In genomic region chr20:63537525-63538203, GRCh38 we compare ENCODE assay signal across 8 cellular contexts. TPM values are rescaled to one million over a fixed set of nuclear protein-coding genes. Genes with fewer than 3 reads are reported as not detected.
DNase-seq lines count a peak whose midpoint lies in the region; ATAC-seq lines count a peak whose summit lies in the region.

No MANE protein-coding gene starts in this region.

- peak overlapping the region; percentile 95 for H4K8ac ChIP-seq in mesenchymal stem cell (ENCODE audit: low read length)

- H3K9ac ChIP-seq in mesenchymal stem cell (ENCODE audit: low read length), result peak overlapping the region; percentile 53

- H3K79me1 ChIP-seq in mesenchymal stem cell (replicated peaks; ENCODE audit: low read length, poor library complexity, severe bottlenecking), result no peaks in the 10 kb centered on the region

- H3K27me3 Mint-ChIP-seq in activated CD4-positive, alpha-beta memory T cell treated with anti-CD3 and anti-CD28 coated beads, Interleukin-2, amount 10 ng/mL, durations not matched to agents 7 days and 5 days, result peaks cover 2% of the 10 kb centered on the region

- no peak overlapping the region for H2BK5ac ChIP-seq in mesenchymal stem cell (ENCODE audit: low read depth, low read length, poor library complexity, severe bottlenecking)

- H2AK5ac ChIP-seq in mesenchymal stem cell (ENCODE audit: low read length, severe bottlenecking), result peak overlapping the region; percentile 33

- peak overlapping the region; percentile 78 for H2BK15ac ChIP-seq in mesenchymal stem cell (ENCODE audit: low read depth, poor library complexity, severe bottlenecking)

- peak overlapping the region; percentile 37 to 52 for H3K4me3 ChIP-seq in mesenchymal stem cell (ENCODE audit: insufficient read depth in 1 of 2, low read depth in 1 of 2, low read length in 2 of 2)

- H3K36me3 Mint-ChIP-seq in activated CD4-positive, alpha-beta memory T cell treated with anti-CD3 and anti-CD28 coated beads, Interleukin-2, amount 10 ng/mL, durations not matched to agents 7 days and 5 days (ENCODE audit: low read depth), result no peaks in the 10 kb centered on the region

- H3K4me3 Mint-ChIP-seq in activated CD4-positive, alpha-beta memory T cell treated with anti-CD3 and anti-CD28 coated beads, Interleukin-2, amount 10 ng/mL, durations not matched to agents 7 days and 5 days, result peak overlapping the region; percentile 73

- H3K4me1 ChIP-seq in mesenchymal stem cell (ENCODE audit: control insufficient read depth, insufficient read depth, low read depth, low read length), result peaks cover 52% of the 10 kb centered on the region

- H3K27ac ChIP-seq in mesenchymal stem cell (ENCODE audit: low read length, poor library complexity, severe bottlenecking), result peak overlapping the region; percentile 8

- peak overlapping the region; percentile 72 for H3K4me2 ChIP-seq in mesenchymal stem cell (ENCODE audit: low read length, poor library complexity, severe bottlenecking)

- H3K14ac ChIP-seq in mesenchymal stem cell (ENCODE audit: low read length in 2 of 2), result no peak overlapping the region

- no peaks in the 10 kb centered on the region for H3K9me3 ChIP-seq in mesenchymal stem cell (ENCODE audit: control insufficient read depth, low read length)

- H3K4ac ChIP-seq in mesenchymal stem cell (ENCODE audit: low read depth in 1 of 2, low read length in 2 of 2), result peak overlapping the region in 1 of 2 experiments; percentile 4

- POLR2A ChIA-PET in activated CD4-positive, alpha-beta memory T cell treated with anti-CD3 and anti-CD28 coated beads, Interleukin-2, amount 10 ng/mL, durations not matched to agents 7 days and 5 days (lab: Charles Lee), result interaction anchor here (0.7 to 6.7 kb wide), 26 partner anchors 8 to 442 kb away, joined by 3 to 136 read pairs (median 5); partner anchors contain the start of genes ARFRP1, GMEB2, HELZ2 and LIME1

- H2AFZ ChIP-seq in mesenchymal stem cell (ENCODE audit: low read depth, low read length), result peak overlapping the region; percentile 29

- ATAC-seq in GM19438 (IDR thresholded peaks at IDR 0.05; ENCODE audit: low read depth, unreplicated experiment), result peak; percentile 83
- peak; percentile 72 for ATAC-seq in HG03565 (IDR thresholded peaks at IDR 0.05; ENCODE audit: unreplicated experiment)

- H2BK12ac ChIP-seq in mesenchymal stem cell (ENCODE audit: low read length in 2 of 2), result peak overlapping the region; percentile 21 to 28

- peak overlapping the region; percentile 71 to 74 for H3K18ac ChIP-seq in mesenchymal stem cell (ENCODE audit: low read depth in 1 of 2, low read length in 2 of 2)

- CTCF ChIA-PET in activated CD4-positive, alpha-beta memory T cell treated with anti-CD3 and anti-CD28 coated beads, Interleukin-2, amount 10 ng/mL, durations not matched to agents 7 days and 5 days (lab: Charles Lee), result interaction anchor here (0.7 to 3.1 kb wide), 36 partner anchors 9 to 583 kb away, joined by 3 to 28 read pairs (median 5); partner anchors contain the start of genes ARFRP1, GMEB2, HELZ2 and LIME1

- H3K23ac ChIP-seq in mesenchymal stem cell (ENCODE audit: low read length in 2 of 2), result no peak overlapping the region

- peak overlapping the region; percentile 87 for H3K27ac Mint-ChIP-seq in activated CD4-positive, alpha-beta memory T cell treated with anti-CD3 and anti-CD28 coated beads, Interleukin-2, amount 10 ng/mL, durations not matched to agents 7 days and 5 days

- H2BK120ac ChIP-seq in mesenchymal stem cell (ENCODE audit: low read depth, low read length), result peak overlapping the region; percentile 68

- H3K27me3 ChIP-seq in mesenchymal stem cell (ENCODE audit: control insufficient read depth in 1 of 2, insufficient read depth in 1 of 2, low read length in 2 of 2), result peaks cover 0 to 56% of the 10 kb centered on the region in 2 experiments

- peak overlapping the region; percentile 92 for H4K91ac ChIP-seq in mesenchymal stem cell (ENCODE audit: low read length)

- H3K4me1 Mint-ChIP-seq in activated CD4-positive, alpha-beta memory T cell treated with anti-CD3 and anti-CD28 coated beads, Interleukin-2, amount 10 ng/mL, durations not matched to agents 7 days and 5 days, result peaks cover 27% of the 10 kb centered on the region

- H3K36me3 ChIP-seq in mesenchymal stem cell (ENCODE audit: control insufficient read depth in 1 of 2, insufficient read depth in 2 of 2, low read depth in 1 of 2, low read length in 2 of 2), result no peaks in the 10 kb centered on the region

- WGBS in mesenchymal stem cell, result 32% methylated on average over 24 of the region's 34 CpGs

- H3K9me3 Mint-ChIP-seq in activated CD4-positive, alpha-beta memory T cell treated with anti-CD3 and anti-CD28 coated beads, Interleukin-2, amount 10 ng/mL, durations not matched to agents 7 days and 5 days, result no peaks in the 10 kb centered on the region

- DNase-seq in COLO668 (lab: John Stamatoyannopoulos, UW; ENCODE audit: unreplicated experiment), result peak; percentile 90
- DNase-seq in NCI-H82 treated with DMSO at 0.1 percent for 48 hours (lab: John Stamatoyannopoulos, UW; ENCODE audit: unreplicated experiment), result peak; percentile 27
- peak; percentile 97 for DNase-seq in activated CD4-positive, alpha-beta memory T cell treated with anti-CD3 and anti-CD28 coated beads, Interleukin-2, amount 10 ng/mL, durations not matched to agents 7 days and 5 days
- peak; percentile 88 for DNase-seq in effector CD4-positive, alpha-beta T cell
- peak; percentile 85 for DNase-seq in mesenchymal stem cell
- DNase-seq in stimulated activated CD8-positive, alpha-beta memory T cell treated with anti-CD3 and anti-CD28 coated beads, Interleukin-15, amount 100 ng/mL, for 1 hour (ENCODE audit: low read depth), result peak; percentile 80

RNA-seq across cellular contexts. Expression of gene PTK6, which starts 0.5 kb away (rescaled TPM):
- total RNA-seq in activated CD4-positive, alpha-beta memory T cell treated with anti-CD3 and anti-CD28 coated beads, Interleukin-2, amount 10 ng/mL, durations not matched to agents 7 days and 5 days, result 1 to 10 TPM; 2.1 to 2.3 TPM
- polyA plus RNA-seq in mesenchymal stem cell (2013, experiment 1 of 2), result not detected
- polyA plus RNA-seq in mesenchymal stem cell (2013, experiment 2 of 2), result not detected

RNA-seq across cellular contexts. Expression of gene SRMS, which starts 9.9 kb away (rescaled TPM):
- total RNA-seq in activated CD4-positive, alpha-beta memory T cell treated with anti-CD3 and anti-CD28 coated beads, Interleukin-2, amount 10 ng/mL, durations not matched to agents 7 days and 5 days, result not detected
- not detected for polyA plus RNA-seq in mesenchymal stem cell (2013, experiment 1 of 2)
- not detected for polyA plus RNA-seq in mesenchymal stem cell (2013, experiment 2 of 2)

RNA-seq across cellular contexts. Expression of gene FNDC11, which starts 16.3 kb away (rescaled TPM):
- total RNA-seq in activated CD4-positive, alpha-beta memory T cell treated with anti-CD3 and anti-CD28 coated beads, Interleukin-2, amount 10 ng/mL, durations not matched to agents 7 days and 5 days, result under 1 TPM; 0.20 to 0.30 TPM
- 0.91 TPM for polyA plus RNA-seq in mesenchymal stem cell (2013, experiment 1 of 2)
- 0.79 TPM for polyA plus RNA-seq in mesenchymal stem cell (2013, experiment 2 of 2)

RNA-seq across cellular contexts. Expression of gene PPDPF, which starts 17.1 kb away (rescaled TPM):
- total RNA-seq in activated CD4-positive, alpha-beta memory T cell treated with anti-CD3 and anti-CD28 coated beads, Interleukin-2, amount 10 ng/mL, durations not matched to agents 7 days and 5 days, result 100 to 1,000 TPM; 228 to 232 TPM
- 333 TPM for polyA plus RNA-seq in mesenchymal stem cell (2013, experiment 1 of 2)
- polyA plus RNA-seq in mesenchymal stem cell (2013, experiment 2 of 2), result 331 TPM

RNA-seq across cellular contexts. Expression of gene HELZ2, which starts 36.4 kb away (rescaled TPM):
- total RNA-seq in activated CD4-positive, alpha-beta memory T cell treated with anti-CD3 and anti-CD28 coated beads, Interleukin-2, amount 10 ng/mL, durations not matched to agents 7 days and 5 days, result 100 to 1,000 TPM; 202 to 208 TPM
- 8.0 TPM for polyA plus RNA-seq in mesenchymal stem cell (2013, experiment 1 of 2)
- 7.9 TPM for polyA plus RNA-seq in mesenchymal stem cell (2013, experiment 2 of 2)

Comparison
In these comparisons a context has a peak if more than half of its experiments do, and no peak if none do; other contexts are left out.
1. Peak in every context shown above with its lines: DNase-seq, ATAC-seq, H3K4me3 ChIP-seq and H3K27ac ChIP-seq.
2. DNase-seq: peak in every context shown above with its lines; median percentile 97 in activated CD4-positive, alpha-beta memory T cell treated with anti-CD3 and anti-CD28 coated beads, Interleukin-2, amount 10 ng/mL, durations not matched to agents 7 days and 5 days; 90 in COLO668; 88 in effector CD4-positive, alpha-beta T cell; 85 in mesenchymal stem cell; 80 in stimulated activated CD8-positive, alpha-beta memory T cell treated with anti-CD3 and anti-CD28 coated beads, Interleukin-15, amount 100 ng/mL, for 1 hour; 27 in NCI-H82 treated with DMSO at 0.1 percent for 48 hours.